Comparison of ENCODE assay signal across 8 cellular contexts in the genomic region with DNA sequence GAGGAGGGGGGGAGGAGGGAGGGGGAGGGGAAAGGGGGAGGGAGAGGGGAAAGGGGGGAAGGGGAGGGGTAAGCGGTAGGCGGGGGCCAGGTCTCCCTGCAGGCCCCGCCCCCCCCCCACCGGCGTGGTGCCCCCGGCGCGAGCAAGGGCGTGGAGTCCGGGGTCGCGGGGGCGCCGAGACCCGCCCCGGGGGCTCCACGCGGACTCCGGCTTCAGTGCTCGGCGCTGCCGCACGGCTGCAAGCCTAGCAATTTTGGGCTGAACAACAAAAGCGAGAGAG. TPM values are rescaled to one million over a fixed set of nuclear protein-coding genes. Genes with fewer than 3 reads are reported as not detected.
DNase-seq lines count a peak whose midpoint lies in the region; ATAC-seq and TF ChIP-seq lines count a peak whose summit lies in the region.

No MANE protein-coding gene starts in this region.

- peak overlapping the region; percentile 88 for H3K27ac ChIP-seq in 22Rv1
- peak overlapping the region; percentile 56 for H3K27ac ChIP-seq in HUES64 (ENCODE audit: low read depth, low read length)
- peak overlapping the region; percentile 84 to 86 for H3K27ac ChIP-seq in mucosa of rectum (ENCODE audit: low read depth in 2 of 2, low read length in 2 of 2)

- no peak for DNase-seq in chondrocyte (ENCODE audit: low spot score)
- no peak for DNase-seq in EL
- no peak for DNase-seq in NOMO-1 treated with dmso at 0.1 percent for 144 hours (lab: John Stamatoyannopoulos, UW; ENCODE audit: unreplicated experiment)
- no peak for DNase-seq in stimulated activated CD4-positive, alpha-beta T cell treated with anti-CD3 and anti-CD28 coated beads, Interleukin-2, amount 100 ng/mL, for 24 hours

- peaks cover 50% of the 10 kb centered on the region for H3K4me1 Mint-ChIP-seq in chondrocyte (ENCODE audit: low read depth)

- H3K4me3 Mint-ChIP-seq in chondrocyte (ENCODE audit: unreplicated experiment): peak overlapping the region; percentile 49

- no peaks in the 10 kb centered on the region for H3K36me3 Mint-ChIP-seq in chondrocyte (ENCODE audit: low read depth)

- H3K36me3 ChIP-seq in HUES64 (ENCODE audit: insufficient read depth, low read length): no peaks in the 10 kb centered on the region
- H3K36me3 ChIP-seq in mucosa of rectum (ENCODE audit: control insufficient read depth in 2 of 2, insufficient read depth in 2 of 2, low read length in 2 of 2): no peaks in the 10 kb centered on the region

- H3K27me3 ChIP-seq in HUES64 (ENCODE audit: insufficient read depth, low read length) (no peaks in the 10 kb centered on the region; the same call in 1 of the 2 replicates), mucosa of rectum (ENCODE audit: control insufficient read depth in 2 of 2, insufficient read depth in 2 of 2, low read length in 2 of 2) (no peaks in the 10 kb centered on the region)

- WGBS in HUES64: under 1% methylated on average over 24 of the region's 24 CpGs

- no peaks in the 10 kb centered on the region for H3K9me3 Mint-ChIP-seq in chondrocyte (ENCODE audit: low read depth)

- H3K9me3 ChIP-seq in HUES64 (ENCODE audit: insufficient read depth, low read depth, low read length): no peaks in the 10 kb centered on the region
- no peaks in the 10 kb centered on the region for H3K9me3 ChIP-seq in mucosa of rectum (ENCODE audit: control insufficient read depth in 2 of 2, low read length in 2 of 2)

- H3K9ac ChIP-seq in HUES64 (ENCODE audit: low read depth, low read length) (peak overlapping the region; percentile 46), mucosa of rectum (ENCODE audit: low read depth in 1 of 2, low read length in 2 of 2) (peak overlapping the region; percentile 78 to 79)

- no peaks in the 10 kb centered on the region for H3K4me1 ChIP-seq in HUES64 (ENCODE audit: insufficient read depth, low read length)
- peaks cover 28 to 34% of the 10 kb centered on the region in 2 donors for H3K4me1 ChIP-seq in mucosa of rectum (ENCODE audit: control insufficient read depth in 2 of 2, insufficient read depth in 2 of 2, low read length in 2 of 2)

- H3K4me3 ChIP-seq in HUES64 (ENCODE audit: low read length) (peak overlapping the region; percentile 56), mucosa of rectum (ENCODE audit: low read length in 2 of 2) (peak overlapping the region; percentile 78 to 82)

- H3K27me3 Mint-ChIP-seq in chondrocyte (ENCODE audit: low read depth): no peaks in the 10 kb centered on the region

- H3K27ac Mint-ChIP-seq in chondrocyte (ENCODE audit: unreplicated experiment): no peak overlapping the region

- TF ChIP-seq CTCF in 22Rv1 (IDR thresholded peaks at IDR 0.05): no peak
- TF ChIP-seq CTCF in chondrocyte (IDR thresholded peaks at IDR 0.05): no peak

- ATAC-seq in HG02763 (IDR thresholded peaks at IDR 0.05; ENCODE audit: unreplicated experiment): no peak

RNA-seq across cellular contexts. Expression of gene C9orf50, which starts 10.8 kb away (rescaled TPM):
- not detected for polyA plus RNA-seq in HUES64 (2013, experiment 1 of 2)
- polyA plus RNA-seq in HUES64 (2013, experiment 2 of 2): not detected
- total RNA-seq in chondrocyte: 0.30 to 0.39 TPM (median 0.38 TPM) in 3 replicates

RNA-seq across cellular contexts. Expression of gene NTMT1, which starts 15.8 kb away (rescaled TPM):
- polyA plus RNA-seq in HUES64 (2013, experiment 1 of 2): 45.2 TPM
- 33.6 TPM for polyA plus RNA-seq in HUES64 (2013, experiment 2 of 2)
- 32.6 to 37.4 TPM (median 34.4 TPM) in 3 replicates for total RNA-seq in chondrocyte

RNA-seq across cellular contexts. Expression of gene ASB6, which starts 31.8 kb away (rescaled TPM):
- 13.2 TPM for polyA plus RNA-seq in HUES64 (2013, experiment 1 of 2)
- polyA plus RNA-seq in HUES64 (2013, experiment 2 of 2): 12.9 TPM
- total RNA-seq in chondrocyte: 17.4 to 18.1 TPM (median 17.7 TPM) in 3 replicates

RNA-seq across cellular contexts. Expression of gene PRRX2, which starts 55.3 kb away (rescaled TPM):
- 5.0 TPM for polyA plus RNA-seq in HUES64 (2013, experiment 1 of 2)
- polyA plus RNA-seq in HUES64 (2013, experiment 2 of 2): 6.7 TPM
- 4.9 to 5.7 TPM (median 5.0 TPM) in 3 replicates for total RNA-seq in chondrocyte
